In the genomic region with DNA sequence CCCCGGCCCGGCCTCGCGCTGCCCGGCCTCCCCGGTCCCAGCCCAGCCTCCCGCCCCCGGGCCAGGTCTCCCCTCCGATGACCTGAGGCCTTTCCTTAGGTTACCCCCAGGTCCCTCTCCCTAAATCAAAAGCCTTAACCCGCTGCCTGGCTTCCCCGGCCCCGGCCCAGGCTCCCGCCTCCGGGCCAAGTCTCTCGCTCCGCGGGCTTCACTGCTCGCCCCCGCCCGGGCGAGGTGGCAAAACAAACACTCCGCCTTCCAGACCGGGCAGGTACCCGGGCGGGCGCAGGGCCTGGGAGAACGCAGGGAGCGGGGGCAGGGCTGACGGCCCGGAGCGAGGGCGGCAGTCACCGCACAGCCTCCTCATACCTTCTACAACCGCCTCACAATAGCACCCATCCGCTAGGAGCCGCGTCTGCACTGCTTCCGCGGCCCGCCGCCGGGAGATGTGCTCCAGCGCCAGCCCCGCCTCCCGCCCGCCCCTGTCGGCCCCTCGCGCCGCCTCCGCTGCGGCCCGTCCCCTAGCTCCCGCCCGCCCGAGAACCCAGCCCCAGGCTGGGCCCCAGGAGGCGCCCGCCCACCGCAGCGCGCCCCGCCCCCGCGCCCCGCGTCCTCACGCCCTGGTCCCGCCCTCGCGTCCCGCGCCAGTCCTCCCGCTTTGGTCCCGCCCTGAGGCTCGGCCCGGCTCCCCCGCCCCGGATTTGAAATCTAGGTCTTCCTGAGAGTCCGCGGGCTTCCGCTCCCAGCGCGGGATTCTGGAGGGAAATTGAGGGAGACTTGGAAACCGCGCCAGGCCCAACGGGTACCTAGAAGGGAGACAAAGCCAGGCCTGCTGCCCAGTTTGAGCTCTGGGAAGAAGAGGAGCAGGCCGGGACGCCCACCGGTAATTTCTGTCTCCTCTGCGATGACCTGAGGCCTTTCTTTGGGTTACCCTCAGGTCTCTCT, we compare ENCODE assay signal across 1 cellular context.
A peak's percentile ranks its signal among the peaks of the same experiment; 100 is the strongest.
TF ChIP-seq lines count a peak whose summit lies in the region.

A gene (minus strand): TSS at position 422 of the 945 bp plus-strand sequence. CDS start 10,994 bp downstream, outside the sequence.
A gene with protein sequence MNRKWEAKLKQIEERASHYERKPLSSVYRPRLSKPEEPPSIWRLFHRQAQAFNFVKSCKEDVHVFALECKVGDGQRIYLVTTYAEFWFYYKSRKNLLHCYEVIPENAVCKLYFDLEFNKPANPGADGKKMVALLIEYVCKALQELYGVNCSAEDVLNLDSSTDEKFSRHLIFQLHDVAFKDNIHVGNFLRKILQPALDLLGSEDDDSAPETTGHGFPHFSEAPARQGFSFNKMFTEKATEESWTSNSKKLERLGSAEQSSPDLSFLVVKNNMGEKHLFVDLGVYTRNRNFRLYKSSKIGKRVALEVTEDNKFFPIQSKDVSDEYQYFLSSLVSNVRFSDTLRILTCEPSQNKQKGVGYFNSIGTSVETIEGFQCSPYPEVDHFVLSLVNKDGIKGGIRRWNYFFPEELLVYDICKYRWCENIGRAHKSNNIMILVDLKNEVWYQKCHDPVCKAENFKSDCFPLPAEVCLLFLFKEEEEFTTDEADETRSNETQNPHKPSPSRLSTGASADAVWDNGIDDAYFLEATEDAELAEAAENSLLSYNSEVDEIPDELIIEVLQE (plus strand): TSS at position 713 of the 945 bp plus-strand sequence. CDS start 7,403 bp downstream, outside the sequence.

TF ChIP-seq in HepG2, 621 proteins besides CTCF, POLR2A, EP300 and RAD21 (continued from another document and continues in another):
- TF ChIP-seq MED1 (CRISPR knock-in tag; IDR thresholded peaks at IDR 0.05) (peak; percentile 42; the same call in 1 of the 2 replicates), YEATS4 (CRISPR knock-in tag; IDR thresholded peaks at IDR 0.05; ENCODE audit: borderline replicate concordance) (peak; percentile 73; the same call in 1 of the 2 replicates), FLYWCH1 (CRISPR knock-in tag; IDR thresholded peaks at IDR 0.05) (no peak), SMAD9 (CRISPR knock-in tag; IDR thresholded peaks at IDR 0.05) (no peak), ZNF562 (CRISPR knock-in tag; IDR thresholded peaks at IDR 0.05; ENCODE audit: borderline replicate concordance) (no peak), ZNF761 (CRISPR knock-in tag; conservative IDR thresholded peaks at IDR 0.05) (0 out of 2 replicates have a peak, but pooled peaks have one; percentile 24), ARHGAP35 (CRISPR knock-in tag; IDR thresholded peaks at IDR 0.05; ENCODE audit: borderline replicate concordance) (no peak), ZNF816 (CRISPR knock-in tag; IDR thresholded peaks at IDR 0.05; ENCODE audit: borderline replicate concordance) (no peak; the same call in 1 of the 2 replicates), SRF (IDR thresholded peaks at IDR 0.05; ENCODE audit: low read depth, low read length) (no peak), ZEB1 (IDR thresholded peaks at IDR 0.05; ENCODE audit: insufficient replicate concordance, low read depth) (no peak), ZNF3 (CRISPR knock-in tag; IDR thresholded peaks at IDR 0.05) (no peak), TBX3 (IDR thresholded peaks at IDR 0.05; ENCODE audit: borderline replicate concordance) (peak; percentile 33; the same call in 1 of the 2 replicates), ZNF841 (CRISPR knock-in tag; IDR thresholded peaks at IDR 0.05; ENCODE audit: borderline replicate concordance) (no peak), HNRNPLL (IDR thresholded peaks at IDR 0.05; ENCODE audit: low read depth, low read length, poor library complexity, severe bottlenecking) (peak; percentile 60), SMYD3 (CRISPR knock-in tag; IDR thresholded peaks at IDR 0.05) (no peak), CEBPB (IDR thresholded peaks at IDR 0.05; ENCODE audit: borderline replicate concordance, low read depth, low read length) (no peak), ZNF782 (CRISPR knock-in tag; IDR thresholded peaks at IDR 0.05; ENCODE audit: borderline replicate concordance) (no peak), SYNCRIP (IDR thresholded peaks at IDR 0.05; ENCODE audit: insufficient read depth, low read depth, low read length) (no peak), GPN1 (CRISPR knock-in tag; IDR thresholded peaks at IDR 0.05; ENCODE audit: borderline replicate concordance) (no peak), MED8 (CRISPR knock-in tag; IDR thresholded peaks at IDR 0.05; ENCODE audit: insufficient replicate concordance) (no peak), MBD4 (IDR thresholded peaks at IDR 0.05; ENCODE audit: borderline replicate concordance, low read length) (no peak), ZNF160 (CRISPR knock-in tag; IDR thresholded peaks at IDR 0.05) (no peak; the same call in 1 of the 2 replicates), ZNF44 (CRISPR knock-in tag; IDR thresholded peaks at IDR 0.05) (no peak), PAF1 (CRISPR knock-in tag; IDR thresholded peaks at IDR 0.05) (no peak), ZNF670 (CRISPR knock-in tag; IDR thresholded peaks at IDR 0.05; ENCODE audit: borderline replicate concordance) (0 out of 2 replicates have a peak, but pooled peaks have one; percentile 53), ZNF747 (CRISPR knock-in tag; IDR thresholded peaks at IDR 0.05; ENCODE audit: borderline replicate concordance) (peak; percentile 34; the same call in 1 of the 2 replicates), ZNF746 (CRISPR knock-in tag; IDR thresholded peaks at IDR 0.05) (no peak; the same call in 1 of the 2 replicates), ZBTB42 (CRISPR knock-in tag; IDR thresholded peaks at IDR 0.05) (no peak), ZBTB3 (CRISPR knock-in tag; IDR thresholded peaks at IDR 0.05; ENCODE audit: borderline replicate concordance, low read depth) (no peak), NFE2 (CRISPR knock-in tag; IDR thresholded peaks at IDR 0.05) (no peak), RNF2 (conservative IDR thresholded peaks at IDR 0.05; ENCODE audit: low read depth) (no peak)
- TF ChIP-seq, protein P1, sequence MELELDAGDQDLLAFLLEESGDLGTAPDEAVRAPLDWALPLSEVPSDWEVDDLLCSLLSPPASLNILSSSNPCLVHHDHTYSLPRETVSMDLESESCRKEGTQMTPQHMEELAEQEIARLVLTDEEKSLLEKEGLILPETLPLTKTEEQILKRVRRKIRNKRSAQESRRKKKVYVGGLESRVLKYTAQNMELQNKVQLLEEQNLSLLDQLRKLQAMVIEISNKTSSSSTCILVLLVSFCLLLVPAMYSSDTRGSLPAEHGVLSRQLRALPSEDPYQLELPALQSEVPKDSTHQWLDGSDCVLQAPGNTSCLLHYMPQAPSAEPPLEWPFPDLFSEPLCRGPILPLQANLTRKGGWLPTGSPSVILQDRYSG (CRISPR knock-in tag; IDR thresholded peaks at IDR 0.05), result no peak
- TF ChIP-seq, protein P2, sequence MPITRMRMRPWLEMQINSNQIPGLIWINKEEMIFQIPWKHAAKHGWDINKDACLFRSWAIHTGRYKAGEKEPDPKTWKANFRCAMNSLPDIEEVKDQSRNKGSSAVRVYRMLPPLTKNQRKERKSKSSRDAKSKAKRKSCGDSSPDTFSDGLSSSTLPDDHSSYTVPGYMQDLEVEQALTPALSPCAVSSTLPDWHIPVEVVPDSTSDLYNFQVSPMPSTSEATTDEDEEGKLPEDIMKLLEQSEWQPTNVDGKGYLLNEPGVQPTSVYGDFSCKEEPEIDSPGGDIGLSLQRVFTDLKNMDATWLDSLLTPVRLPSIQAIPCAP (CRISPR knock-in tag; IDR thresholded peaks at IDR 0.05; ENCODE audit: low read depth), result no peak
- TF ChIP-seq, protein P3, sequence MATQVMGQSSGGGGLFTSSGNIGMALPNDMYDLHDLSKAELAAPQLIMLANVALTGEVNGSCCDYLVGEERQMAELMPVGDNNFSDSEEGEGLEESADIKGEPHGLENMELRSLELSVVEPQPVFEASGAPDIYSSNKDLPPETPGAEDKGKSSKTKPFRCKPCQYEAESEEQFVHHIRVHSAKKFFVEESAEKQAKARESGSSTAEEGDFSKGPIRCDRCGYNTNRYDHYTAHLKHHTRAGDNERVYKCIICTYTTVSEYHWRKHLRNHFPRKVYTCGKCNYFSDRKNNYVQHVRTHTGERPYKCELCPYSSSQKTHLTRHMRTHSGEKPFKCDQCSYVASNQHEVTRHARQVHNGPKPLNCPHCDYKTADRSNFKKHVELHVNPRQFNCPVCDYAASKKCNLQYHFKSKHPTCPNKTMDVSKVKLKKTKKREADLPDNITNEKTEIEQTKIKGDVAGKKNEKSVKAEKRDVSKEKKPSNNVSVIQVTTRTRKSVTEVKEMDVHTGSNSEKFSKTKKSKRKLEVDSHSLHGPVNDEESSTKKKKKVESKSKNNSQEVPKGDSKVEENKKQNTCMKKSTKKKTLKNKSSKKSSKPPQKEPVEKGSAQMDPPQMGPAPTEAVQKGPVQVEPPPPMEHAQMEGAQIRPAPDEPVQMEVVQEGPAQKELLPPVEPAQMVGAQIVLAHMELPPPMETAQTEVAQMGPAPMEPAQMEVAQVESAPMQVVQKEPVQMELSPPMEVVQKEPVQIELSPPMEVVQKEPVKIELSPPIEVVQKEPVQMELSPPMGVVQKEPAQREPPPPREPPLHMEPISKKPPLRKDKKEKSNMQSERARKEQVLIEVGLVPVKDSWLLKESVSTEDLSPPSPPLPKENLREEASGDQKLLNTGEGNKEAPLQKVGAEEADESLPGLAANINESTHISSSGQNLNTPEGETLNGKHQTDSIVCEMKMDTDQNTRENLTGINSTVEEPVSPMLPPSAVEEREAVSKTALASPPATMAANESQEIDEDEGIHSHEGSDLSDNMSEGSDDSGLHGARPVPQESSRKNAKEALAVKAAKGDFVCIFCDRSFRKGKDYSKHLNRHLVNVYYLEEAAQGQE (IDR thresholded peaks at IDR 0.05; ENCODE audit: borderline replicate concordance in 1 of 2, low read depth in 1 of 2, low read length in 2 of 2), result peak in 1 of 2 experiments; percentile 68; a peak in 1 of 4 replicates
- TF ChIP-seq, protein P4, sequence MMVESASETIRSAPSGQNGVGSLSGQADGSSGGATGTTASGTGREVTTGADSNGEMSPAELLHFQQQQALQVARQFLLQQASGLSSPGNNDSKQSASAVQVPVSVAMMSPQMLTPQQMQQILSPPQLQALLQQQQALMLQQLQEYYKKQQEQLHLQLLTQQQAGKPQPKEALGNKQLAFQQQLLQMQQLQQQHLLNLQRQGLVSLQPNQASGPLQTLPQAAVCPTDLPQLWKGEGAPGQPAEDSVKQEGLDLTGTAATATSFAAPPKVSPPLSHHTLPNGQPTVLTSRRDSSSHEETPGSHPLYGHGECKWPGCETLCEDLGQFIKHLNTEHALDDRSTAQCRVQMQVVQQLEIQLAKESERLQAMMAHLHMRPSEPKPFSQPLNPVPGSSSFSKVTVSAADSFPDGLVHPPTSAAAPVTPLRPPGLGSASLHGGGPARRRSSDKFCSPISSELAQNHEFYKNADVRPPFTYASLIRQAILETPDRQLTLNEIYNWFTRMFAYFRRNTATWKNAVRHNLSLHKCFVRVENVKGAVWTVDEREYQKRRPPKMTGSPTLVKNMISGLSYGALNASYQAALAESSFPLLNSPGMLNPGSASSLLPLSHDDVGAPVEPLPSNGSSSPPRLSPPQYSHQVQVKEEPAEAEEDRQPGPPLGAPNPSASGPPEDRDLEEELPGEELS (CRISPR knock-in tag; IDR thresholded peaks at IDR 0.05), result peak; percentile 48; the same call in 1 of the 2 replicates
- TF ChIP-seq, protein P5, sequence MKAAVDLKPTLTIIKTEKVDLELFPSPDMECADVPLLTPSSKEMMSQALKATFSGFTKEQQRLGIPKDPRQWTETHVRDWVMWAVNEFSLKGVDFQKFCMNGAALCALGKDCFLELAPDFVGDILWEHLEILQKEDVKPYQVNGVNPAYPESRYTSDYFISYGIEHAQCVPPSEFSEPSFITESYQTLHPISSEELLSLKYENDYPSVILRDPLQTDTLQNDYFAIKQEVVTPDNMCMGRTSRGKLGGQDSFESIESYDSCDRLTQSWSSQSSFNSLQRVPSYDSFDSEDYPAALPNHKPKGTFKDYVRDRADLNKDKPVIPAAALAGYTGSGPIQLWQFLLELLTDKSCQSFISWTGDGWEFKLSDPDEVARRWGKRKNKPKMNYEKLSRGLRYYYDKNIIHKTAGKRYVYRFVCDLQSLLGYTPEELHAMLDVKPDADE (CRISPR knock-in tag; IDR thresholded peaks at IDR 0.05), result no peak
- TF ChIP-seq, protein P6, sequence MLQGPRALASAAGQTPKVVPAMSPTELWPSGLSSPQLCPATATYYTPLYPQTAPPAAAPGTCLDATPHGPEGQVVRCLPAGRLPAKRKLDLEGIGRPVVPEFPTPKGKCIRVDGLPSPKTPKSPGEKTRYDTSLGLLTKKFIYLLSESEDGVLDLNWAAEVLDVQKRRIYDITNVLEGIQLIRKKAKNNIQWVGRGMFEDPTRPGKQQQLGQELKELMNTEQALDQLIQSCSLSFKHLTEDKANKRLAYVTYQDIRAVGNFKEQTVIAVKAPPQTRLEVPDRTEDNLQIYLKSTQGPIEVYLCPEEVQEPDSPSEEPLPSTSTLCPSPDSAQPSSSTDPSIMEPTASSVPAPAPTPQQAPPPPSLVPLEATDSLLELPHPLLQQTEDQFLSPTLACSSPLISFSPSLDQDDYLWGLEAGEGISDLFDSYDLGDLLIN (CRISPR knock-in tag; IDR thresholded peaks at IDR 0.05; ENCODE audit: borderline replicate concordance), result no peak
- TF ChIP-seq, protein P7, sequence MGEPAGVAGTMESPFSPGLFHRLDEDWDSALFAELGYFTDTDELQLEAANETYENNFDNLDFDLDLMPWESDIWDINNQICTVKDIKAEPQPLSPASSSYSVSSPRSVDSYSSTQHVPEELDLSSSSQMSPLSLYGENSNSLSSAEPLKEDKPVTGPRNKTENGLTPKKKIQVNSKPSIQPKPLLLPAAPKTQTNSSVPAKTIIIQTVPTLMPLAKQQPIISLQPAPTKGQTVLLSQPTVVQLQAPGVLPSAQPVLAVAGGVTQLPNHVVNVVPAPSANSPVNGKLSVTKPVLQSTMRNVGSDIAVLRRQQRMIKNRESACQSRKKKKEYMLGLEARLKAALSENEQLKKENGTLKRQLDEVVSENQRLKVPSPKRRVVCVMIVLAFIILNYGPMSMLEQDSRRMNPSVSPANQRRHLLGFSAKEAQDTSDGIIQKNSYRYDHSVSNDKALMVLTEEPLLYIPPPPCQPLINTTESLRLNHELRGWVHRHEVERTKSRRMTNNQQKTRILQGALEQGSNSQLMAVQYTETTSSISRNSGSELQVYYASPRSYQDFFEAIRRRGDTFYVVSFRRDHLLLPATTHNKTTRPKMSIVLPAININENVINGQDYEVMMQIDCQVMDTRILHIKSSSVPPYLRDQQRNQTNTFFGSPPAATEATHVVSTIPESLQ (CRISPR knock-in tag; conservative IDR thresholded peaks at IDR 0.05), result no peak
- TF ChIP-seq, protein P8, sequence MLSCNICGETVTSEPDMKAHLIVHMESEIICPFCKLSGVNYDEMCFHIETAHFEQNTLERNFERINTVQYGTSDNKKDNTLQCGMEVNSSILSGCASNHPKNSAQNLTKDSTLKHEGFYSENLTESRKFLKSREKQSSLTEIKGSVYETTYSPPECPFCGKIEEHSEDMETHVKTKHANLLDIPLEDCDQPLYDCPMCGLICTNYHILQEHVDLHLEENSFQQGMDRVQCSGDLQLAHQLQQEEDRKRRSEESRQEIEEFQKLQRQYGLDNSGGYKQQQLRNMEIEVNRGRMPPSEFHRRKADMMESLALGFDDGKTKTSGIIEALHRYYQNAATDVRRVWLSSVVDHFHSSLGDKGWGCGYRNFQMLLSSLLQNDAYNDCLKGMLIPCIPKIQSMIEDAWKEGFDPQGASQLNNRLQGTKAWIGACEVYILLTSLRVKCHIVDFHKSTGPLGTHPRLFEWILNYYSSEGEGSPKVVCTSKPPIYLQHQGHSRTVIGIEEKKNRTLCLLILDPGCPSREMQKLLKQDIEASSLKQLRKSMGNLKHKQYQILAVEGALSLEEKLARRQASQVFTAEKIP (CRISPR knock-in tag; IDR thresholded peaks at IDR 0.05; ENCODE audit: borderline replicate concordance), result no peak
- TF ChIP-seq, protein P9, sequence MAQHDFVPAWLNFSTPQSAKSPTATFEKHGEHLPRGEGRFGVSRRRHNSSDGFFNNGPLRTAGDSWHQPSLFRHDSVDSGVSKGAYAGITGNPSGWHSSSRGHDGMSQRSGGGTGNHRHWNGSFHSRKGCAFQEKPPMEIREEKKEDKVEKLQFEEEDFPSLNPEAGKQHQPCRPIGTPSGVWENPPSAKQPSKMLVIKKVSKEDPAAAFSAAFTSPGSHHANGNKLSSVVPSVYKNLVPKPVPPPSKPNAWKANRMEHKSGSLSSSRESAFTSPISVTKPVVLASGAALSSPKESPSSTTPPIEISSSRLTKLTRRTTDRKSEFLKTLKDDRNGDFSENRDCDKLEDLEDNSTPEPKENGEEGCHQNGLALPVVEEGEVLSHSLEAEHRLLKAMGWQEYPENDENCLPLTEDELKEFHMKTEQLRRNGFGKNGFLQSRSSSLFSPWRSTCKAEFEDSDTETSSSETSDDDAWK (CRISPR knock-in tag; IDR thresholded peaks at IDR 0.05), result no peak
